In the genomic region with DNA sequence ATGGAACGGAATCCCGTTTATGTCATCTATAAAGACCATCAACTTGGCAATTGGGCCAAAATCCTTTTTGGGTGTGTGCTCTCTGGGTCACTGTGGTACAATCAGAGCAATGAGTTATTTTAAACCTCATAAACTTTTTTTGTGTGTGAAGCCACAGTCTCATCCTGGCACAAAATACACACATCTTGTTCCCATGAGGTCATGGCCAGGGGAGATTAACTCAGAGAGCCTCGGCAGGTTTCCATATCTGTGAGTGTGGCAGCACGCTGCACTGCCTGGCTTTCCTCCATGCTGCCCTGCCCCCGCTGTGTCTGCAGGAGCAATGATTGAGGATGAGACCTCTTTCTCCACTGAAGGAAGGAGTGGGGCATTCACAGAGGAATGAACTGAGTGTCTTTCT, we compare ENCODE assay signal across 11 cellular contexts. TPM values are rescaled to one million over a fixed set of nuclear protein-coding genes. Genes with fewer than 3 reads are reported as not detected.
DNase-seq lines count a peak whose midpoint lies in the region; ATAC-seq and TF ChIP-seq lines count a peak whose summit lies in the region.
"Had no signal": no experiment of that assay in that cellular context is flagged by ENCODE, and none has a peak within 500 bp of the region (broad histone marks: within the 10 kb centered on the region; RNA-seq: fewer than 3 reads in every experiment).

No MANE protein-coding gene starts in this region.

- no peak overlapping the region for H3K27ac ChIP-seq in body of pancreas
- peak overlapping the region in 1 of 4 donors; percentile 68 for H3K27ac ChIP-seq in transverse colon

- H3K27me3 ChIP-seq in body of pancreas (no peaks in the 10 kb centered on the region), transverse colon (no peaks in the 10 kb centered on the region)

- TF ChIP-seq CTCF in body of pancreas (IDR thresholded peaks at IDR 0.05): no peak
- TF ChIP-seq CTCF in transverse colon (IDR thresholded peaks at IDR 0.05): no peak

- ATAC-seq in body of pancreas: peak; percentile 80
- ATAC-seq in left colon: peak; percentile 35
- no peak for ATAC-seq in GM21381 (IDR thresholded peaks at IDR 0.05; ENCODE audit: unreplicated experiment)
- no peak for ATAC-seq in GM19351 (IDR thresholded peaks at IDR 0.05; ENCODE audit: unreplicated experiment)
- ATAC-seq: activated T-cell treated with anti-CD3 and anti-CD28 coated beads, Interleukin-2, amount 50 U/mL, for 4 hours; WTC11 had no signal

- no peaks in the 10 kb centered on the region for H3K36me3 ChIP-seq in body of pancreas (replicated peaks in 1 of 2; ENCODE audit: insufficient read depth in 1 of 2, low read depth in 2 of 2)
- H3K36me3 ChIP-seq in transverse colon: no peaks in the 10 kb centered on the region

- TF ChIP-seq POLR2A in body of pancreas (IDR thresholded peaks at IDR 0.05) (no peak), transverse colon (IDR thresholded peaks at IDR 0.05) (no peak)

- no peak for TF ChIP-seq EP300 in transverse colon (IDR thresholded peaks at IDR 0.05; ENCODE audit: low read depth)

- H3K4me1 ChIP-seq in body of pancreas: peaks cover 8% of the 10 kb centered on the region
- peaks cover 0 to 17% (median 5%) of the 10 kb centered on the region in 4 donors for H3K4me1 ChIP-seq in transverse colon

- in situ Hi-C loops in transverse colon (cut with MboI; ENCODE audit: low pct_ligation_motif_present in 1 of 4, low pct_unique_long_range_greater_than_20kb in 1 of 4, low sequenced_read_pairs in 3 of 4): no loop called here

- intact Hi-C loops in body of pancreas (cut with DNase I) (no loop called here), left colon (cut with DNase I, micrococcal nuclease) (no loop called here), transverse colon (cut with DNase I; ENCODE audit: low total_unique reads) (no loop called here)

- H3K9me3 ChIP-seq in body of pancreas (no peaks in the 10 kb centered on the region), transverse colon (no peaks in the 10 kb centered on the region)

- 36 to 43% methylated on average over 4 to 5 of the region's 5 CpGs for WGBS in body of pancreas, 2 donors
- WGBS in transverse colon (ENCODE audit: low coverage in 1 of 2), 2 donors: 47 to 62% methylated on average over 2 to 5 of the region's 5 CpGs

- H3K4me3 ChIP-seq in body of pancreas (no peak overlapping the region), transverse colon (no peak overlapping the region)

- DNase-seq in HUDEP-2 (lab: John Stamatoyannopoulos, UW; ENCODE audit: unreplicated experiment in 76 of 76) (peak in 60 of 76 experiments; percentile 2 to 83 (median 39)), body of pancreas (peak; percentile 37 to 72 (median 53)), left colon (peak; percentile 15 to 46), transverse colon (peak; percentile 25), NCI-H1092 treated with DMSO at 0.1 percent for 48 hours (lab: John Stamatoyannopoulos, UW) (no peak), amygdala (lab: John Stamatoyannopoulos, UW) (no peak)
- DNase-seq: activated T-cell treated with anti-CD3 and anti-CD28 coated beads, Interleukin-2, amount 50 U/mL, for 4 hours; NCI-H1092 had no signal

RNA-seq across cellular contexts. Expression of gene DLG1, which starts 54.0 kb away (rescaled TPM):
- total RNA-seq in body of pancreas (10 to 100 TPM; 45.8 to 48.8 TPM), left colon (100 to 1,000 TPM; 129 to 145 TPM), transverse colon (100 to 1,000 TPM; 134 to 211 (median 152) TPM)

Comparison
In these comparisons a context has a peak if more than half of its experiments do, and no peak if none do; other contexts are left out.
1. DNase-seq: peak in HUDEP-2 (60 of 76), body of pancreas (4 of 4), left colon (2 of 2) and transverse colon (single experiment); none in NCI-H1092 treated with DMSO at 0.1 percent for 48 hours (single experiment) and amygdala (0 of 56).
2. ATAC-seq: peak in body of pancreas (single experiment) and left colon (single experiment); none in GM21381 (single experiment) and GM19351 (single experiment).